Comparison of ENCODE assay signal across 6 cellular contexts in genomic region chr4:184976348-184976747, GRCh38. TPM values are rescaled to one million over a fixed set of nuclear protein-coding genes. Genes with fewer than 3 reads are reported as not detected.
"Had no signal": no experiment of that assay in that cellular context is flagged by ENCODE, and none has a peak within 500 bp of the region (broad histone marks: within the 10 kb centered on the region; RNA-seq: fewer than 3 reads in every experiment).

No MANE protein-coding gene starts in this region.

RNA-seq across cellular contexts. Expression of gene HELT, which starts 41.9 kb away (rescaled TPM):
- total RNA-seq: GM23248, GM23338, H4, H7, H9, HFFc6 had no signal
- polyA plus RNA-seq: GM23248, GM23338 had no signal
